8 cellular contexts compared by ENCODE assay signal in genomic region chr19:40776966-40777794, GRCh38. TPM values are rescaled to one million over a fixed set of nuclear protein-coding genes. Genes with fewer than 3 reads are reported as not detected.
DNase-seq lines count a peak whose midpoint lies in the region; ATAC-seq, FAIRE-seq and TF ChIP-seq lines count a peak whose summit lies in the region.

No MANE protein-coding gene starts in this region.

- H3K4me1 ChIP-seq in pancreas (peaks cover 0 to 8% (median 0%) of the 10 kb centered on the region in 3 donors), tibial nerve (peaks cover 0 to 37% (median 18%) of the 10 kb centered on the region in 4 donors)

- H3K36me3 ChIP-seq in GM06990 (ENCODE audit: control insufficient read depth, insufficient read depth, low read length) (peaks cover 2% of the 10 kb centered on the region), pancreas (no peaks in the 10 kb centered on the region), tibial nerve (peaks cover 0 to 8% (median 0%) of the 10 kb centered on the region in 3 donors)

- TF ChIP-seq POLR2A in tibial nerve (IDR thresholded peaks at IDR 0.05) = no peak

- peak; percentile 87 for DNase-seq in GM06990 (ENCODE audit: extremely low read depth, insufficient read length)
- peak; percentile 84 for DNase-seq in NCI-H1092 (lab: John Stamatoyannopoulos, UW)
- peak; percentile 96 for DNase-seq in SKM-1 (lab: John Stamatoyannopoulos, UW; ENCODE audit: unreplicated experiment)
- DNase-seq in activated naive CD8-positive, alpha-beta T cell treated with anti-CD3 and anti-CD28 coated beads, Interleukin-2, amount 50 U/mL, for 16 hours (ENCODE audit: low read depth, low spot score) = peak; percentile 75
- DNase-seq in Right ventricle myocardium superior = peak; percentile 87
- DNase-seq in pancreas = peak in 5 of 6 donors; percentile 72 to 88 (median 80)
- peak; percentile 88 to 98 for DNase-seq in tibial nerve (ENCODE audit: low spot score in 2 of 2)

- TF ChIP-seq EP300 in tibial nerve (IDR thresholded peaks at IDR 0.05) = no peak

- H3K4me3 ChIP-seq in GM06990 (replicated peaks; ENCODE audit: low read depth, low read length) (peak overlapping the region; percentile 69), pancreas (peak overlapping the region; percentile 31 to 76 (median 58)), tibial nerve (peak overlapping the region; percentile 44 to 95 (median 78))

- peak overlapping the region; percentile 93 to 98 (median 95) for H3K27ac ChIP-seq in pancreas
- H3K27ac ChIP-seq in tibial nerve = peak overlapping the region; percentile 87 to 97 (median 92)

- no peaks in the 10 kb centered on the region for H3K27me3 ChIP-seq in GM06990 (replicated peaks; ENCODE audit: control insufficient read depth, insufficient read depth, low read length)
- H3K27me3 ChIP-seq in pancreas = no peaks in the 10 kb centered on the region
- H3K27me3 ChIP-seq in tibial nerve = no peaks in the 10 kb centered on the region

- H3K9me3 ChIP-seq in pancreas (no peaks in the 10 kb centered on the region), tibial nerve (no peaks in the 10 kb centered on the region)

- intact Hi-C loops in Right ventricle myocardium superior (cut with DNase I) (no loop called here), pancreas (cut with DNase I) (no loop called here)

- ATAC-seq in HG02623 (IDR thresholded peaks at IDR 0.05; ENCODE audit: unreplicated experiment) (peak; percentile 51), Right ventricle myocardium superior (ENCODE audit: poor library complexity) (peak; percentile 89), pancreas (peak; percentile 70 to 86 (median 79))

- FAIRE-seq in pancreas (lab: Jason Lieb, UNC) = no peak

- TF ChIP-seq CTCF in GM06990 (IDR thresholded peaks at IDR 0.05; ENCODE audit: insufficient read depth, low read length, poor library complexity, severe bottlenecking) (no peak), pancreas (IDR thresholded peaks at IDR 0.05) (no peak), tibial nerve (IDR thresholded peaks at IDR 0.05) (peak in 1 of 5 experiments; percentile 9)

- WGBS in pancreas, 2 donors = 10 to 11% methylated on average over 19 of the region's 19 CpGs
- WGBS in tibial nerve, 2 donors = 6% methylated on average over 19 of the region's 19 CpGs

RNA-seq across cellular contexts. Expression of gene RAB4B, which starts 0.9 kb away (rescaled TPM):
- total RNA-seq in Right ventricle myocardium superior (12.6 TPM), pancreas (10 to 100 TPM in 2 of 6 donors, 1 to 10 TPM in 4; 5.0 to 18.9 (median 9.1) TPM), tibial nerve (10 to 100 TPM; 38.3 to 66.6 (median 52.0) TPM)
- polyA plus RNA-seq in pancreas = 10 to 100 TPM; 34.3 to 45.8 TPM

RNA-seq across cellular contexts. Expression of gene MIA, which starts 1.9 kb away (rescaled TPM):
- total RNA-seq in Right ventricle myocardium superior (not detected), pancreas (1 to 10 TPM in 1 of 6 donors, under 1 TPM in 1, not detected in 4; 0.79 to 1.9 TPM), tibial nerve (100 to 1,000 TPM; 127 to 322 (median 209) TPM)
- 1 to 10 TPM in 1 of 2 donors, under 1 TPM in 1; 0.94 to 2.2 TPM for polyA plus RNA-seq in pancreas

RNA-seq across cellular contexts. Expression of gene EGLN2, which starts 21.8 kb away (rescaled TPM):
- 65.4 TPM for total RNA-seq in Right ventricle myocardium superior
- total RNA-seq in pancreas = 10 to 100 TPM; 22.3 to 45.6 (median 27.4) TPM
- polyA plus RNA-seq in pancreas = 10 to 100 TPM; 57.6 to 82.1 TPM
- total RNA-seq in tibial nerve = 100 to 1,000 TPM in 3 of 4 donors, 10 to 100 TPM in 1; 93.5 to 134 (median 120) TPM

RNA-seq across cellular contexts. Expression of gene SNRPA, which starts 26.2 kb away (rescaled TPM):
- total RNA-seq in Right ventricle myocardium superior (27.7 TPM), pancreas (10 to 100 TPM; 18.9 to 33.0 (median 23.7) TPM), tibial nerve (10 to 100 TPM; 52.8 to 92.7 (median 70.9) TPM)
- polyA plus RNA-seq in pancreas = 10 to 100 TPM; 28.0 to 32.0 TPM

RNA-seq across cellular contexts. Expression of gene ACTMAP, which starts 26.9 kb away (rescaled TPM):
- total RNA-seq in Right ventricle myocardium superior (5.2 TPM), pancreas (1 to 10 TPM; 3.2 to 6.3 (median 4.2) TPM), tibial nerve (1 to 10 TPM; 2.5 to 7.1 (median 4.3) TPM)
- 10 to 100 TPM in 1 of 2 donors, 1 to 10 TPM in 1; 6.1 to 10.1 TPM for polyA plus RNA-seq in pancreas

Comparison
In these comparisons a context has a peak if more than half of its experiments do, and no peak if none do; other contexts are left out.
1. Peak in every context shown above with its lines: DNase-seq, ATAC-seq, H3K4me3 ChIP-seq and H3K27ac ChIP-seq.
2. RNA of gene MIA, which starts 1.9 kb away (total RNA-seq): 127 to 322 TPM in tibial nerve; 0.79 to 1.9 TPM in pancreas and not detected in Right ventricle myocardium superior (single experiment); every median in the first group is over 10 times any median in the second.